ENCODE assay signal across 26 cellular contexts in the genomic region with DNA sequence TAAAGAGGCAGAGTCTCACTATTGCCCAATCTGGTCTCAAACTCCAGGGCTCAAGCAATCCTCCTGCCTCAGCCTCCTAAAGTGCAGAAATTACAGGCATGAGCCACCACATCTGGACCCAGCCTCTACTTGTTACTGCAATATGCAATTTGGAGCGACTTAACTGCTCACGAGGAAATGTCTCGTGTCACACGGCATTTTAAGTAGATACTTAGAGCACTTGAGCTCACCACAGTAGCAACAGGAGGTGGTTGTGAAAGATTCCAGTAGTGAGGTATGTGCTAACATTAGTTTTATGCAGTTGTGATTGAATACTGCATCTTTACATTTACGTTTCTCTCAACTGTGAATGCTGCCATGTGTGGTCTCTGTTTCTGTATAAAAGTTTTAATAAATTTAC. TPM values are rescaled to one million over a fixed set of nuclear protein-coding genes. Genes with fewer than 3 reads are reported as not detected.
"Had no signal": no experiment of that assay in that cellular context is flagged by ENCODE, and none has a peak within 500 bp of the region (broad histone marks: within the 10 kb centered on the region; RNA-seq: fewer than 3 reads in every experiment).

No MANE protein-coding gene starts in this region.

- H3K27me3 Mint-ChIP-seq: activated CD4-positive, alpha-beta memory T cell treated with anti-CD3 and anti-CD28 coated beads, Interleukin-2, amount 10 ng/mL, durations not matched to agents 7 days and 5 days; activated CD4-positive, alpha-beta T cell treated with anti-CD3 and anti-CD28 coated beads for 36 hours; activated naive CD4-positive, alpha-beta T cell treated with anti-CD3 and anti-CD28 coated beads, Interleukin-2, amount 10 ng/mL, durations not matched to agents 7 days and 5 days; activated naive CD8-positive, alpha-beta T cell treated with anti-CD3 and anti-CD28 coated beads for 36 hours; activated T-helper 17 cell treated with anti-CD3 and anti-CD28 coated beads, Interleukin-2, amount 50 U/mL, for 72 hours had no signal

- H3K27ac ChIP-seq: brain microvascular endothelial cell, cardiac muscle cell, WERI-Rb-1 had no signal

- ATAC-seq: activated CD4-positive, alpha-beta T cell treated with anti-CD3 and anti-CD28 coated beads for 36 hours; activated T-helper 17 cell treated with anti-CD3 and anti-CD28 coated beads, Interleukin-2, amount 50 U/mL, for 72 hours had no signal

- H3K27ac Mint-ChIP-seq: activated CD4-positive, alpha-beta memory T cell treated with anti-CD3 and anti-CD28 coated beads, Interleukin-2, amount 10 ng/mL, durations not matched to agents 7 days and 5 days; activated CD4-positive, alpha-beta T cell treated with anti-CD3 and anti-CD28 coated beads for 36 hours; activated naive CD4-positive, alpha-beta T cell treated with anti-CD3 and anti-CD28 coated beads, Interleukin-2, amount 10 ng/mL, durations not matched to agents 7 days and 5 days; activated naive CD8-positive, alpha-beta T cell treated with anti-CD3 and anti-CD28 coated beads for 36 hours; activated T-helper 17 cell treated with anti-CD3 and anti-CD28 coated beads, Interleukin-2, amount 50 U/mL, for 72 hours had no signal

- H3K36me3 Mint-ChIP-seq: activated naive CD4-positive, alpha-beta T cell treated with anti-CD3 and anti-CD28 coated beads, Interleukin-2, amount 10 ng/mL, durations not matched to agents 7 days and 5 days; activated naive CD8-positive, alpha-beta T cell treated with anti-CD3 and anti-CD28 coated beads for 36 hours had no signal

- H3K4me3 Mint-ChIP-seq: activated CD4-positive, alpha-beta memory T cell treated with anti-CD3 and anti-CD28 coated beads, Interleukin-2, amount 10 ng/mL, durations not matched to agents 7 days and 5 days; activated CD4-positive, alpha-beta T cell treated with anti-CD3 and anti-CD28 coated beads for 36 hours; activated naive CD4-positive, alpha-beta T cell treated with anti-CD3 and anti-CD28 coated beads, Interleukin-2, amount 10 ng/mL, durations not matched to agents 7 days and 5 days; activated naive CD8-positive, alpha-beta T cell treated with anti-CD3 and anti-CD28 coated beads for 36 hours; activated T-helper 17 cell treated with anti-CD3 and anti-CD28 coated beads, Interleukin-2, amount 50 U/mL, for 72 hours had no signal

- H3K36me3 ChIP-seq: brain microvascular endothelial cell, cardiac muscle cell had no signal

- H3K27me3 ChIP-seq: brain microvascular endothelial cell, cardiac muscle cell had no signal

- H3K9me3 ChIP-seq: SK-N-SH had no signal

- H3K9ac ChIP-seq: SK-N-SH had no signal

- DNase-seq: activated CD4-positive, alpha-beta memory T cell treated with anti-CD3 and anti-CD28 coated beads, Interleukin-2, amount 10 ng/mL, durations not matched to agents 7 days and 5 days; activated CD4-positive, alpha-beta T cell treated with anti-CD3 and anti-CD28 coated beads for 36 hours; activated CD4-positive, alpha-beta T cell treated with anti-CD3 and anti-CD28 coated beads, Interleukin-2, amount 50 U/mL, for 1 hour; activated gamma-delta T cell treated with Interleukin-2 at 50 U/mL for 16 hours; activated naive CD4-positive, alpha-beta T cell treated with anti-CD3 and anti-CD28 coated beads, Interleukin-2, amount 10 ng/mL, durations not matched to agents 7 days and 5 days; activated naive CD8-positive, alpha-beta T cell treated with anti-CD3 and anti-CD28 coated beads for 36 hours; activated T-cell treated with anti-CD3 and anti-CD28 coated beads for 4 hours; activated T-cell treated with anti-CD3 and anti-CD28 coated beads, Interleukin-2, amount 50 U/mL, for 48 hours; brain microvascular endothelial cell; Kasumi-1; KBM-7; NCI-H1092 treated with DMSO at 0.1 percent for 48 hours; NCI-H1436; NCI-H1694 treated with DMSO at 0.1 percent for 48 hours; NCI-H2081; NCI-H345; NCI-H510A; NCI-H526 treated with DMSO at 0.1 percent for 48 hours; NCI-H82; SK-N-SH; T-helper 1 cell; WERI-Rb-1 had no signal

- H3K4me3 ChIP-seq: cardiac muscle cell had no signal

- H3K9me3 Mint-ChIP-seq: activated CD4-positive, alpha-beta memory T cell treated with anti-CD3 and anti-CD28 coated beads, Interleukin-2, amount 10 ng/mL, durations not matched to agents 7 days and 5 days; activated naive CD4-positive, alpha-beta T cell treated with anti-CD3 and anti-CD28 coated beads, Interleukin-2, amount 10 ng/mL, durations not matched to agents 7 days and 5 days; activated naive CD8-positive, alpha-beta T cell treated with anti-CD3 and anti-CD28 coated beads for 36 hours; activated T-helper 17 cell treated with anti-CD3 and anti-CD28 coated beads, Interleukin-2, amount 50 U/mL, for 72 hours had no signal

RNA-seq across cellular contexts. Expression of a gene that starts 38.1 kb away (rescaled TPM):
- total RNA-seq: activated CD4-positive, alpha-beta memory T cell treated with anti-CD3 and anti-CD28 coated beads, Interleukin-2, amount 10 ng/mL, durations not matched to agents 7 days and 5 days; activated CD8-positive, alpha-beta memory T cell treated with anti-CD3 and anti-CD28 coated beads for 36 hours; RPMI7951 had no signal
